ENCODE assay signal across 8 cellular contexts in the genomic region with DNA sequence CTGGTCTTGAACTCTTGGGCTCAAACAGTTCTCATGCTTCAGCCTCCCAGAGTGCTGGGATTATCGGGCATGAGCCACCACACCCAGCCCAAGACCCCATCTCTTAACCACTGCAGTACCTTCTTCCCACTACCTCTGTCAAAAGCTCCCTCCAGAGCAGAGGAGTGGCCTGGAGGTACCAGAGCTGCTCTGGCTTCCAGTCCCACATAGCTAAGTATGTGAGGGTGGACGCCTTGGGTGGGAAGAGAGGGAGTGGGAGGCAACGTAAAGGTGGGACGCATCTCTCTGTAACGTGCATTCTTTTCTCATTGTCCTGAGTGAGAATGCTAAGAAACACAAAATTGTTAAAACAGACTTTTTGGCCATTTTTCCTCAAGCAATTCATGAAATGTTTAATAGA.
"Had no signal": no experiment of that assay in that cellular context is flagged by ENCODE, and none has a peak within 500 bp of the region (broad histone marks: within the 10 kb centered on the region; RNA-seq: fewer than 3 reads in every experiment).

No MANE protein-coding gene starts in this region.

- FAIRE-seq: K562 had no signal

- H3K4me3 ChIP-seq: GM23248, HAP-1, K562 had no signal

- ATAC-seq: HCT116, K562 had no signal

- H3K27ac ChIP-seq: GM23248, HL-60 had no signal

- DNase-seq: GM23248, GOT3, H7, IMR-90 had no signal

- H3K9ac ChIP-seq: GM23248 had no signal

- H3K4me1 ChIP-seq: HAP-1 had no signal

- H3K9me3 ChIP-seq: HAP-1 had no signal
